ENCODE assay signal across 15 cellular contexts in genomic region chr20:19833395-19833794, GRCh38.
A peak's percentile ranks its signal among the peaks of the same experiment; 100 is the strongest.
DNase-seq lines count a peak whose midpoint lies in the region; ATAC-seq and TF ChIP-seq lines count a peak whose summit lies in the region.
"Had no signal": no experiment of that assay in that cellular context is flagged by ENCODE, and none has a peak within 500 bp of the region (broad histone marks: within the 10 kb centered on the region; RNA-seq: fewer than 3 reads in every experiment).

No MANE protein-coding gene starts in this region.

- H2BK12ac ChIP-seq in mesenchymal stem cell (ENCODE audit: low read length in 2 of 2), result peak overlapping the region; percentile 7 to 96

- no peaks in the 10 kb centered on the region for H3K79me2 ChIP-seq in smooth muscle cell (ENCODE audit: low read depth)

- peaks cover 6% of the 10 kb centered on the region for H3K79me1 ChIP-seq in mesenchymal stem cell (replicated peaks; ENCODE audit: low read length, poor library complexity, severe bottlenecking)

- H2AFZ ChIP-seq in mesenchymal stem cell (ENCODE audit: low read depth, low read length) (no peak overlapping the region), smooth muscle cell (ENCODE audit: low read depth) (no peak overlapping the region)

- peak overlapping the region; percentile 12 for H2BK120ac ChIP-seq in mesenchymal stem cell (ENCODE audit: low read depth, low read length)

- peak overlapping the region; percentile 2 to 98 for H3K4ac ChIP-seq in mesenchymal stem cell (ENCODE audit: low read depth in 1 of 2, low read length in 2 of 2)

- H3K4me3 Mint-ChIP-seq in chondrocyte (ENCODE audit: unreplicated experiment), result no peak overlapping the region
- H3K4me3 Mint-ChIP-seq: CD4-positive, alpha-beta T cell; H9 had no signal

- TF ChIP-seq CTCF in chondrocyte (IDR thresholded peaks at IDR 0.05), result no peak
- no peak for TF ChIP-seq CTCF in smooth muscle cell (IDR thresholded peaks at IDR 0.05; ENCODE audit: borderline replicate concordance, insufficient read depth, poor library complexity, severe bottlenecking)
- no peak for TF ChIP-seq CTCF in right atrium auricular region (IDR thresholded peaks at IDR 0.05)

- H3K9me3 ChIP-seq in mesenchymal stem cell (ENCODE audit: control insufficient read depth, low read length) (no peaks in the 10 kb centered on the region), smooth muscle cell (replicated peaks; ENCODE audit: low read depth) (no peaks in the 10 kb centered on the region), right atrium auricular region (no peaks in the 10 kb centered on the region)

- H2BK5ac ChIP-seq in mesenchymal stem cell (ENCODE audit: low read depth, low read length, poor library complexity, severe bottlenecking), result no peak overlapping the region

- no peaks in the 10 kb centered on the region for H3F3A ChIP-seq in smooth muscle cell (ENCODE audit: low read depth)

- H2BK15ac ChIP-seq in mesenchymal stem cell (ENCODE audit: low read depth, poor library complexity, severe bottlenecking), result peak overlapping the region; percentile 8

- H3K4me1 Mint-ChIP-seq in chondrocyte (ENCODE audit: low read depth), result peaks cover 18% of the 10 kb centered on the region

- H3K4me1 ChIP-seq in mesenchymal stem cell (ENCODE audit: control insufficient read depth, insufficient read depth, low read depth, low read length) (peaks cover 31% of the 10 kb centered on the region), smooth muscle cell (ENCODE audit: low read depth) (peaks cover 14% of the 10 kb centered on the region), right atrium auricular region (peaks cover 0 to 12% of the 10 kb centered on the region in 2 donors)

- ATAC-seq in HG03460 (IDR thresholded peaks at IDR 0.05; ENCODE audit: unreplicated experiment), result no peak

- H3K27me3 ChIP-seq in mesenchymal stem cell (ENCODE audit: control insufficient read depth in 1 of 2, insufficient read depth in 1 of 2, low read length in 2 of 2) (no peaks in the 10 kb centered on the region), smooth muscle cell (ENCODE audit: low read depth) (no peaks in the 10 kb centered on the region), right atrium auricular region (no peaks in the 10 kb centered on the region)

- H4K8ac ChIP-seq in mesenchymal stem cell (ENCODE audit: low read length), result peak overlapping the region; percentile 54

- H3K36me3 ChIP-seq in mesenchymal stem cell (ENCODE audit: control insufficient read depth in 1 of 2, insufficient read depth in 2 of 2, low read depth in 1 of 2, low read length in 2 of 2) (peaks cover 0 to 7% of the 10 kb centered on the region in 2 experiments), smooth muscle cell (ENCODE audit: low read depth) (no peaks in the 10 kb centered on the region), right atrium auricular region (no peaks in the 10 kb centered on the region)

- DNase-seq in NCI-H82 (lab: John Stamatoyannopoulos, UW), result peak; percentile 49
- no peak for DNase-seq in NCI-H82 treated with DMSO at 0.1 percent for 48 hours (lab: John Stamatoyannopoulos, UW; ENCODE audit: unreplicated experiment)
- DNase-seq in chondrocyte (ENCODE audit: low spot score), result no peak
- no peak for DNase-seq in mesenchymal stem cell
- no peak for DNase-seq in smooth muscle cell (lab: John Stamatoyannopoulos, UW; ENCODE audit: unreplicated experiment)
- no peak for DNase-seq in medulla oblongata (ENCODE audit: extremely low spot score)
- no peak for DNase-seq in right atrium auricular region (ENCODE audit: low spot score)
- DNase-seq: C1 segment of cervical spinal cord; CD4-positive, alpha-beta T cell; DMS79; EL; GOT3; H9 had no signal

- H3K4me3 ChIP-seq in mesenchymal stem cell (ENCODE audit: insufficient read depth in 1 of 2, low read depth in 1 of 2, low read length in 2 of 2) (no peak overlapping the region), smooth muscle cell (no peak overlapping the region), right atrium auricular region (no peak overlapping the region)

- H3K27ac ChIP-seq in mesenchymal stem cell (ENCODE audit: low read length, poor library complexity, severe bottlenecking) (no peak overlapping the region), smooth muscle cell (ENCODE audit: low read depth) (peak overlapping the region; percentile 45), right atrium auricular region (no peak overlapping the region)
- H3K27ac ChIP-seq: 22Rv1 had no signal

- H3K27me3 Mint-ChIP-seq in chondrocyte (ENCODE audit: low read depth), result no peaks in the 10 kb centered on the region

- peak overlapping the region; percentile 82 to 92 for H3K18ac ChIP-seq in mesenchymal stem cell (ENCODE audit: low read depth in 1 of 2, low read length in 2 of 2)

- H3K27ac Mint-ChIP-seq in chondrocyte (ENCODE audit: unreplicated experiment), result peak overlapping the region; percentile 38
- H3K27ac Mint-ChIP-seq: CD4-positive, alpha-beta T cell had no signal

- H3K9me3 Mint-ChIP-seq in chondrocyte (ENCODE audit: low read depth), result no peaks in the 10 kb centered on the region
- H3K9me3 Mint-ChIP-seq: CD4-positive, alpha-beta T cell; H9 had no signal

- peak overlapping the region in 1 of 2 experiments; percentile 3 for H3K14ac ChIP-seq in mesenchymal stem cell (ENCODE audit: low read length in 2 of 2)

- H3K9ac ChIP-seq in mesenchymal stem cell (ENCODE audit: low read length) (no peak overlapping the region), smooth muscle cell (ENCODE audit: low read depth) (no peak overlapping the region)

- H3K36me3 Mint-ChIP-seq in chondrocyte (ENCODE audit: low read depth), result peaks cover 1% of the 10 kb centered on the region

- WGBS in mesenchymal stem cell, result 23% methylated on average over 6 of the region's 6 CpGs
- WGBS in smooth muscle cell (ENCODE audit: low lambda C conversion rate), result 11% methylated on average over 6 of the region's 6 CpGs

- no peak overlapping the region for H3K4me2 ChIP-seq in mesenchymal stem cell (ENCODE audit: low read length, poor library complexity, severe bottlenecking)
- H3K4me2 ChIP-seq in smooth muscle cell, result peak overlapping the region; percentile 42

- H3K23ac ChIP-seq in mesenchymal stem cell (ENCODE audit: low read length in 2 of 2), result no peak overlapping the region

- H2AK5ac ChIP-seq in mesenchymal stem cell (ENCODE audit: low read length, severe bottlenecking), result peak overlapping the region; percentile 3

- peak overlapping the region; percentile 62 for H4K91ac ChIP-seq in mesenchymal stem cell (ENCODE audit: low read length)

- H4K20me1 ChIP-seq in smooth muscle cell (ENCODE audit: low read depth), result no peaks in the 10 kb centered on the region
